Comparison of ENCODE assay signal across 1 cellular context in genomic region chr16:85668676-85669424, GRCh38.
TF ChIP-seq lines count a peak whose summit lies in the region.

No MANE protein-coding gene starts in this region.

TF ChIP-seq in HepG2, 621 proteins besides CTCF, POLR2A, EP300 and RAD21:
- TF ChIP-seq BRD4 (CRISPR knock-in tag; IDR thresholded peaks at IDR 0.05) (no peak), ZFP36L1 (CRISPR knock-in tag; IDR thresholded peaks at IDR 0.05) (no peak), CBX5 (CRISPR knock-in tag; IDR thresholded peaks at IDR 0.05; ENCODE audit: borderline replicate concordance) (no peak), FOXP4 (CRISPR knock-in tag; IDR thresholded peaks at IDR 0.05) (no peak), YY1 (IDR thresholded peaks at IDR 0.05; ENCODE audit: insufficient read depth, insufficient replicate concordance, low read depth, low read length) (no peak), ZNF687 (CRISPR knock-in tag; IDR thresholded peaks at IDR 0.05) (no peak), ZNF33A (CRISPR knock-in tag; IDR thresholded peaks at IDR 0.05; ENCODE audit: borderline replicate concordance) (no peak), ATM (IDR thresholded peaks at IDR 0.05; ENCODE audit: borderline replicate concordance) (no peak), U2AF2 (IDR thresholded peaks at IDR 0.05; ENCODE audit: low read depth, low read length) (no peak), ZNF605 (CRISPR knock-in tag; IDR thresholded peaks at IDR 0.05) (no peak), DNMT1 (CRISPR knock-in tag; IDR thresholded peaks at IDR 0.05) (no peak), ZNF318 (CRISPR knock-in tag; IDR thresholded peaks at IDR 0.05) (no peak)
